1 cellular context compared by ENCODE assay signal in the genomic region with DNA sequence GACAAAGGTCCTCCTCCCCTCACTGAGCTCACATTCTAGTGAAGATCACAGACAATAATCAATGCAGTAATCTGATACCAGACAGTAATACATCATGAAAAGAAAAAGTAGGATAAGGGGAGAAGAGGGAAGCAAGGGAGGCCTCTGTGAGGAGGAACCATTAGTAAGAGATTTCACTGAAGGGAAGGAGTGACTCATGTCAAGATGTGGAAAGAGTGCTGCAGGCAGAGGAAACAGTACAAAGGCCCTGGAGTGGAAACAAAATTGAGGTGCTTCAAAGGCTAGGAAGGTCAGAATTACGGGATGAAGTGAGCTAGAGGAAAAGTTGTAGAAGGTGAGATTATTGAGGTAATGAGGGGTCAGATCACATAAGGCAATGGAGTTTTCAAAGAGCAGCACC.
TF ChIP-seq lines count a peak whose summit lies in the region.

No MANE protein-coding gene starts in this region.

TF ChIP-seq in endothelial cell of umbilical vein, 7 proteins besides CTCF, POLR2A, EP300 and RAD21:
- TF ChIP-seq, protein P1, sequence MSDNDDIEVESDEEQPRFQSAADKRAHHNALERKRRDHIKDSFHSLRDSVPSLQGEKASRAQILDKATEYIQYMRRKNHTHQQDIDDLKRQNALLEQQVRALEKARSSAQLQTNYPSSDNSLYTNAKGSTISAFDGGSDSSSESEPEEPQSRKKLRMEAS (IDR thresholded peaks at IDR 0.05; ENCODE audit: insufficient read depth, insufficient read length) = no peak
- TF ChIP-seq POLR2AphosphoS5 (IDR thresholded peaks at IDR 0.05; ENCODE audit: insufficient read depth, low read depth, low read length) (no peak), FOS (IDR thresholded peaks at IDR 0.05; ENCODE audit: borderline replicate concordance, insufficient read depth, low read length) (peak; percentile 34)
